In genomic region chr16:1478937-1479336, GRCh38 we compare ENCODE assay signal across 14 cellular contexts. TPM values are rescaled to one million over a fixed set of nuclear protein-coding genes. Genes with fewer than 3 reads are reported as not detected.
DNase-seq lines count a peak whose midpoint lies in the region; ATAC-seq, FAIRE-seq and TF ChIP-seq lines count a peak whose summit lies in the region.
"Not testable (repeated sequence)": the region's sequence is repeated elsewhere in the genome, so short reads cannot be mapped to it uniquely, and the experiment has no call there.
"Had no signal": no experiment of that assay in that cellular context is flagged by ENCODE, and none has a peak within 500 bp of the region (broad histone marks: within the 10 kb centered on the region; RNA-seq: fewer than 3 reads in every experiment).

No MANE protein-coding gene starts in this region.

- CTCF ChIA-PET in HEK293 (lab: Yijun Ruan, JAX); K562 (lab: Yijun Ruan, JAX; ENCODE audit: low intra/inter-chr PET ratio): not testable (repeated sequence)

- H3K79me2 ChIP-seq in K562 (ENCODE audit: control insufficient read depth, insufficient read depth, low read length), result peaks cover 19% of the 10 kb centered on the region

- H3K9me3 Mint-ChIP-seq in activated T-cell treated with anti-CD3 and anti-CD28 coated beads, Interleukin-2, amount 50 U/mL, for 24 hours; glutamatergic neuron (ENCODE audit: unreplicated experiment); naive B cell; stimulated activated memory B cell treated with anti-CD40 and anti-IgM and Interleukin-4, amounts not matched to agents 10 μg/mL and 1 μg/mL and 100 μg/mL, for 72 hours: not testable (repeated sequence)

- DNase-seq in activated T-cell treated with anti-CD3 and anti-CD28 coated beads, Interleukin-2, amount 50 U/mL, for 24 hours; K562 (ENCODE audit: extremely low read depth in 1 of 4, low spot score in 3 of 4); glutamatergic neuron; naive B cell: not testable (repeated sequence)

- in situ Hi-C loops in K562 (cut with MboI), result not testable (repeated sequence)

- H3K27me3 Mint-ChIP-seq in activated T-cell treated with anti-CD3 and anti-CD28 coated beads, Interleukin-2, amount 50 U/mL, for 24 hours; glutamatergic neuron (ENCODE audit: unreplicated experiment); naive B cell; stimulated activated memory B cell treated with anti-CD40 and anti-IgM and Interleukin-4, amounts not matched to agents 10 μg/mL and 1 μg/mL and 100 μg/mL, for 72 hours: not testable (repeated sequence)

- H3K4me1 ChIP-seq in HEK293 (ENCODE audit: control insufficient read depth, insufficient read depth, low read length), result not testable (repeated sequence)
- H3K4me1 ChIP-seq in K562 (replicated peaks in 1 of 2; ENCODE audit: control insufficient read depth in 2 of 2, insufficient read depth in 2 of 2, low read length in 2 of 2), result peaks cover 10 to 40% of the 10 kb centered on the region in 2 experiments; a peak in 4 of 5 replicates

- H3K4me1 Mint-ChIP-seq in activated T-cell treated with anti-CD3 and anti-CD28 coated beads, Interleukin-2, amount 50 U/mL, for 24 hours (ENCODE audit: low read depth), result peaks cover 10% of the 10 kb centered on the region
- H3K4me1 Mint-ChIP-seq in glutamatergic neuron (ENCODE audit: low read depth, unreplicated experiment), result not testable (repeated sequence)
- H3K4me1 Mint-ChIP-seq in naive B cell, result peaks cover 23 to 63% (median 23%) of the 10 kb centered on the region in 3 donors
- H3K4me1 Mint-ChIP-seq in stimulated activated memory B cell treated with anti-CD40 and anti-IgM and Interleukin-4, amounts not matched to agents 10 μg/mL and 1 μg/mL and 100 μg/mL, for 72 hours, result peaks cover 36% of the 10 kb centered on the region

- not testable (repeated sequence) for H3K4me3 Mint-ChIP-seq in activated T-cell treated with anti-CD3 and anti-CD28 coated beads, Interleukin-2, amount 50 U/mL, for 24 hours; stimulated activated memory B cell treated with anti-CD40 and anti-IgM and Interleukin-4, amounts not matched to agents 10 μg/mL and 1 μg/mL and 100 μg/mL, for 72 hours
- H3K4me3 Mint-ChIP-seq in glutamatergic neuron (ENCODE audit: unreplicated experiment) (peak overlapping the region; percentile 9), naive B cell (peak overlapping the region in 5 of 8 donors; percentile 30 to 70 (median 66))

- ATAC-seq in SK-N-SH treated with all-trans-retinoic acid at 6 μM for 48 hours; K562; naive B cell (ENCODE audit: low read depth in 2 of 2); stimulated activated memory B cell treated with anti-CD40 and anti-IgM and Interleukin-4, amounts not matched to agents 10 μg/mL and 1 μg/mL and 100 μg/mL, for 72 hours: not testable (repeated sequence)

- FAIRE-seq in K562 (lab: Jason Lieb, UNC), result not testable (repeated sequence)

- TF ChIP-seq RAD21 in K562 (CRISPR knock-in tag; conservative IDR thresholded peaks at IDR 0.05 in 1 of 2, IDR thresholded peaks at IDR 0.05 in 1 of 2), result not testable (repeated sequence)

- H3K27ac ChIP-seq in HEK293 (ENCODE audit: extremely low read depth, low read depth, low read length); K562 (ENCODE audit: extremely low read depth, low read depth, low read length): not testable (repeated sequence)

- not testable (repeated sequence) for BruUV-seq in K562 (replicated peaks; lab: Mats Ljungman, UMichigan)

- not testable (repeated sequence) for H3K36me3 Mint-ChIP-seq in activated T-cell treated with anti-CD3 and anti-CD28 coated beads, Interleukin-2, amount 50 U/mL, for 24 hours (ENCODE audit: low read depth); glutamatergic neuron (ENCODE audit: unreplicated experiment); naive B cell; stimulated activated memory B cell treated with anti-CD40 and anti-IgM and Interleukin-4, amounts not matched to agents 10 μg/mL and 1 μg/mL and 100 μg/mL, for 72 hours

- not testable (repeated sequence) for H3K9ac ChIP-seq in K562 (ENCODE audit: insufficient read depth in 1 of 2, low read depth in 2 of 2, low read length in 2 of 2)

- not testable (repeated sequence) for H3K27me3 ChIP-seq in K562 (ENCODE audit: control insufficient read depth in 2 of 2, insufficient read depth in 2 of 2, low read length in 2 of 2)

- not testable (repeated sequence) for H2AFZ ChIP-seq in K562 (ENCODE audit: low read depth, low read length)

- H3K27ac Mint-ChIP-seq in activated T-cell treated with anti-CD3 and anti-CD28 coated beads, Interleukin-2, amount 50 U/mL, for 24 hours, result peak overlapping the region; percentile 44
- not testable (repeated sequence) for H3K27ac Mint-ChIP-seq in glutamatergic neuron (ENCODE audit: unreplicated experiment)
- peak overlapping the region in 4 of 6 donors; percentile 74 to 98 (median 88) for H3K27ac Mint-ChIP-seq in naive B cell
- peak overlapping the region; percentile 19 for H3K27ac Mint-ChIP-seq in stimulated activated memory B cell treated with anti-CD40 and anti-IgM and Interleukin-4, amounts not matched to agents 10 μg/mL and 1 μg/mL and 100 μg/mL, for 72 hours

- not testable (repeated sequence) for H3K4me2 ChIP-seq in K562 (ENCODE audit: insufficient read depth, low read length)

- H3K36me3 ChIP-seq in HEK293 (ENCODE audit: control insufficient read depth in 2 of 2, insufficient read depth in 1 of 2, low read length in 2 of 2); K562 (ENCODE audit: control insufficient read depth, insufficient read depth, low read length): not testable (repeated sequence)

- H3K9me1 ChIP-seq in K562 (ENCODE audit: control insufficient read depth, insufficient read depth, low read length), result not testable (repeated sequence)

- 70% methylated on average over 9 of the region's 9 CpGs for WGBS in K562 (ENCODE audit: insufficient coverage, low coverage, missing lambda C conversion rate)

- intact Hi-C loops in K562 (cut with micrococcal nuclease), result not testable (repeated sequence)

- not testable (repeated sequence) for H4K20me1 ChIP-seq in K562 (replicated peaks; ENCODE audit: control insufficient read depth, insufficient read depth, low read length)

- TF ChIP-seq CTCF in HEK293 (tag by site-specific recombination; IDR thresholded peaks at IDR 0.05); K562 (IDR thresholded peaks at IDR 0.05 in 2 of 3, conservative IDR thresholded peaks at IDR 0.05 in 1 of 3; ENCODE audit: insufficient read depth in 2 of 3, low read depth in 1 of 3, low read length in 3 of 3); glutamatergic neuron (IDR thresholded peaks at IDR 0.05; ENCODE audit: partially characterized antibody, unreplicated experiment): not testable (repeated sequence)

- not testable (repeated sequence) for TF ChIP-seq POLR2A in K562 (conservative IDR thresholded peaks at IDR 0.05)

- not testable (repeated sequence) for TF ChIP-seq EP300 in K562 (IDR thresholded peaks at IDR 0.05; ENCODE audit: low read length)

- not testable (repeated sequence) for H3K4me3 ChIP-seq in HEK293 (ENCODE audit: low read depth, low read length); K562

- POLR2A ChIA-PET in HEK293 (lab: Yijun Ruan, JAX), result not testable (repeated sequence)
- POLR2A ChIA-PET in K562 (lab: Yijun Ruan, JAX), result interaction anchor here (0.6 to 1.4 kb wide), 2 partner anchors 14 to 86 kb away, joined by 3 read pairs; no protein-coding TSS in a partner anchor

- not testable (repeated sequence) for H3K9me3 ChIP-seq in HEK293 (ENCODE audit: control insufficient read depth, insufficient read depth, low read depth, low read length); K562 (replicated peaks; ENCODE audit: control insufficient read depth, insufficient read depth, low read depth, low read length)

RNA-seq across cellular contexts. Expression of gene CLCN7, which starts 4.1 kb away (rescaled TPM):
- total RNA-seq in K562 (2011; cell fraction: chromatin; rRNA removed; ENCODE audit: low replicate concordance), result 211 and 640 TPM in 2 replicates
- total RNA-seq in K562 (2011; cell fraction: nucleolus; rRNA removed), result 395 and 397 TPM in 2 replicates
- 230 and 249 TPM in 2 replicates for total RNA-seq in K562 (2011; cell fraction: nucleoplasm; rRNA removed)
- 56.3 and 60.8 TPM in 2 replicates for total RNA-seq in K562 (2014; rRNA removed)
- 8.4 and 10.7 TPM in 2 replicates for total RNA-seq in K562 (2014; rRNA removed; fragmentation: Illumina TruSeq; extraction: Trizol)
- 19.6 and 22.4 TPM in 2 replicates for total RNA-seq in K562 (2015; rRNA removed; fragmentation: Illumina TruSeq; extraction: Trizol)
- total RNA-seq in K562 (2021), result 85.3 and 97.0 TPM in 2 replicates
- 18.2 and 29.5 TPM in 2 replicates for polyA plus RNA-seq in K562 (2011; rRNA removed)
- polyA plus RNA-seq in K562 (2011; cell fraction: cytosol; rRNA removed), result 15.2 and 41.1 TPM in 2 replicates
- 239 and 402 TPM in 2 replicates for polyA plus RNA-seq in K562 (2011; cell fraction: nucleus; rRNA removed)
- polyA plus RNA-seq in K562 (2012), result 92.4 and 190 TPM in 2 replicates
- polyA plus RNA-seq in K562 (2014; fragmentation: Illumina TruSeq; extraction: Trizol), result 18.7 and 39.3 TPM in 2 replicates
- under 1 TPM; 0.06 TPM for polyA plus RNA-seq in K562 (2014; fragmentation: Nextera tagmentation; extraction: Ambion mirVana)
- 81.5 and 126 TPM in 2 replicates for polyA plus RNA-seq in K562 (2014; rRNA removed)
- 9.3 and 23.0 TPM in 2 replicates for polyA minus RNA-seq in K562 (2011; rRNA and poly(A)+ RNA removed)
- polyA minus RNA-seq in K562 (2011; cell fraction: cytosol; rRNA and poly(A)+ RNA removed), result 19.6 and 27.9 TPM in 2 replicates
- polyA minus RNA-seq in K562 (2011; cell fraction: nucleus; rRNA and poly(A)+ RNA removed), result 70.2 and 71.9 TPM in 2 replicates
- total RNA-seq in glutamatergic neuron (ENCODE audit: unreplicated experiment), result 118 TPM
- 10 to 100 TPM; 48.6 to 92.2 (median 61.4) TPM for polyA plus RNA-seq in naive B cell (ENCODE audit: low read depth in 6 of 6)

RNA-seq across cellular contexts. Expression of gene PTX4, which starts 9.8 kb away (rescaled TPM):
- total RNA-seq in K562 (2011; cell fraction: chromatin; rRNA removed; ENCODE audit: low replicate concordance), result not detected in 2 replicates
- total RNA-seq in K562 (2011; cell fraction: nucleolus; rRNA removed), result not detected in 2 replicates
- not detected in 2 replicates for total RNA-seq in K562 (2011; cell fraction: nucleoplasm; rRNA removed)
- total RNA-seq in K562 (2014; rRNA removed) (not detected in 2 replicates), K562 (2014; rRNA removed; fragmentation: Illumina TruSeq; extraction: Trizol) (not detected in 2 replicates), K562 (2015; rRNA removed; fragmentation: Illumina TruSeq; extraction: Trizol) (not detected in 2 replicates), K562 (2021) (0.11 and 0.38 TPM in 2 replicates), glutamatergic neuron (ENCODE audit: unreplicated experiment) (2.2 TPM)
- polyA plus RNA-seq in K562 (2011; rRNA removed) (not detected in 2 replicates), K562 (2014; fragmentation: Illumina TruSeq; extraction: Trizol) (not detected in 2 replicates), K562 (2014; fragmentation: Nextera tagmentation; extraction: Ambion mirVana) (not detected), K562 (2014; rRNA removed) (not detected in 2 replicates), naive B cell (ENCODE audit: low read depth in 6 of 6) (not detected)
- polyA plus RNA-seq in K562 (2011; cell fraction: cytosol; rRNA removed), result 0.07 TPM in 1 of 2 replicates, not detected in the other
- 0.09 TPM in 1 of 2 replicates, not detected in the other for polyA plus RNA-seq in K562 (2011; cell fraction: nucleus; rRNA removed)
- not detected in 2 replicates for polyA plus RNA-seq in K562 (2012)
- not detected in 2 replicates for polyA minus RNA-seq in K562 (2011; rRNA and poly(A)+ RNA removed)
- polyA minus RNA-seq in K562 (2011; cell fraction: cytosol; rRNA and poly(A)+ RNA removed), result not detected in 2 replicates
- polyA minus RNA-seq in K562 (2011; cell fraction: nucleus; rRNA and poly(A)+ RNA removed), result not detected in 2 replicates
- total RNA-seq: A673; Caco-2; Calu3; CD4-positive, alpha-beta T cell; CD8-positive, alpha-beta T cell had no signal
- polyA plus RNA-seq: AG04450, BJ had no signal

RNA-seq across cellular contexts. Expression of gene TELO2, which starts 14.2 kb away (rescaled TPM):
- total RNA-seq in K562 (2011; cell fraction: chromatin; rRNA removed; ENCODE audit: low replicate concordance), result 105 and 266 TPM in 2 replicates
- total RNA-seq in K562 (2011; cell fraction: nucleolus; rRNA removed), result 180 and 212 TPM in 2 replicates
- total RNA-seq in K562 (2011; cell fraction: nucleoplasm; rRNA removed), result 109 and 112 TPM in 2 replicates
- total RNA-seq in K562 (2014; rRNA removed), result 35.1 and 47.4 TPM in 2 replicates
- total RNA-seq in K562 (2014; rRNA removed; fragmentation: Illumina TruSeq; extraction: Trizol), result 1.7 and 3.0 TPM in 2 replicates
- total RNA-seq in K562 (2015; rRNA removed; fragmentation: Illumina TruSeq; extraction: Trizol), result 21.2 and 21.9 TPM in 2 replicates
- 77.4 and 91.8 TPM in 2 replicates for total RNA-seq in K562 (2021)
- polyA plus RNA-seq in K562 (2011; rRNA removed), result 14.5 and 24.6 TPM in 2 replicates
- polyA plus RNA-seq in K562 (2011; cell fraction: cytosol; rRNA removed), result 19.9 and 53.3 TPM in 2 replicates
- 229 and 359 TPM in 2 replicates for polyA plus RNA-seq in K562 (2011; cell fraction: nucleus; rRNA removed)
- 48.2 and 53.0 TPM in 2 replicates for polyA plus RNA-seq in K562 (2012)
- polyA plus RNA-seq in K562 (2014; fragmentation: Illumina TruSeq; extraction: Trizol), result 8.2 and 29.3 TPM in 2 replicates
- 1 to 10 TPM in 1 of 2 experiments, under 1 TPM in 1; 0.51 to 1.4 TPM for polyA plus RNA-seq in K562 (2014; fragmentation: Nextera tagmentation; extraction: Ambion mirVana)
- polyA plus RNA-seq in K562 (2014; rRNA removed), result 60.2 and 63.2 TPM in 2 replicates
- polyA minus RNA-seq in K562 (2011; rRNA and poly(A)+ RNA removed), result 5.7 and 6.3 TPM in 2 replicates
- 24.3 and 30.0 TPM in 2 replicates for polyA minus RNA-seq in K562 (2011; cell fraction: cytosol; rRNA and poly(A)+ RNA removed)
- polyA minus RNA-seq in K562 (2011; cell fraction: nucleus; rRNA and poly(A)+ RNA removed), result 48.3 and 54.8 TPM in 2 replicates
- 101 TPM for total RNA-seq in glutamatergic neuron (ENCODE audit: unreplicated experiment)
- polyA plus RNA-seq in naive B cell (ENCODE audit: low read depth in 6 of 6), result 10 to 100 TPM; 17.3 to 37.1 (median 26.3) TPM

RNA-seq across cellular contexts. Expression of gene CCDC154, which starts 34.6 kb away (rescaled TPM):
- total RNA-seq in K562 (2011; cell fraction: chromatin; rRNA removed; ENCODE audit: low replicate concordance), result 1.2 and 4.8 TPM in 2 replicates
- total RNA-seq in K562 (2011; cell fraction: nucleolus; rRNA removed), result 2.5 and 3.0 TPM in 2 replicates
- total RNA-seq in K562 (2011; cell fraction: nucleoplasm; rRNA removed), result 1.5 and 2.7 TPM in 2 replicates
- total RNA-seq in K562 (2014; rRNA removed) (0.04 TPM in 1 of 2 replicates, not detected in the other), K562 (2014; rRNA removed; fragmentation: Illumina TruSeq; extraction: Trizol) (not detected in 2 replicates), K562 (2015; rRNA removed; fragmentation: Illumina TruSeq; extraction: Trizol) (0.18 TPM in 1 of 2 replicates, not detected in the other), K562 (2021) (0.22 and 0.42 TPM in 2 replicates), glutamatergic neuron (ENCODE audit: unreplicated experiment) (4.2 TPM)
- polyA plus RNA-seq in K562 (2011; rRNA removed) (0.15 and 0.19 TPM in 2 replicates), K562 (2014; fragmentation: Illumina TruSeq; extraction: Trizol) (not detected in 2 replicates), K562 (2014; fragmentation: Nextera tagmentation; extraction: Ambion mirVana) (not detected), K562 (2014; rRNA removed) (0.03 and 1.4 TPM in 2 replicates), naive B cell (ENCODE audit: low read depth in 6 of 6) (under 1 TPM in 2 of 6 donors, not detected in 4; 0.16 to 0.26 TPM)
- 0.04 TPM in 1 of 2 replicates, not detected in the other for polyA plus RNA-seq in K562 (2011; cell fraction: cytosol; rRNA removed)
- polyA plus RNA-seq in K562 (2011; cell fraction: nucleus; rRNA removed), result 1.1 and 2.4 TPM in 2 replicates
- 0.39 and 4.2 TPM in 2 replicates for polyA plus RNA-seq in K562 (2012)
- not detected in 2 replicates for polyA minus RNA-seq in K562 (2011; rRNA and poly(A)+ RNA removed)
- not detected in 2 replicates for polyA minus RNA-seq in K562 (2011; cell fraction: cytosol; rRNA and poly(A)+ RNA removed)
- 0.33 and 0.54 TPM in 2 replicates for polyA minus RNA-seq in K562 (2011; cell fraction: nucleus; rRNA and poly(A)+ RNA removed)

RNA-seq across cellular contexts. Expression of gene PERCC1, which starts 48.1 kb away (rescaled TPM):
- total RNA-seq in K562 (2011; cell fraction: chromatin; rRNA removed; ENCODE audit: low replicate concordance), result not detected in 2 replicates
- total RNA-seq in K562 (2011; cell fraction: nucleolus; rRNA removed), result not detected in 2 replicates
- total RNA-seq in K562 (2011; cell fraction: nucleoplasm; rRNA removed), result not detected in 2 replicates
- total RNA-seq in K562 (2014; rRNA removed) (not detected in 2 replicates), K562 (2014; rRNA removed; fragmentation: Illumina TruSeq; extraction: Trizol) (not detected in 2 replicates), K562 (2015; rRNA removed; fragmentation: Illumina TruSeq; extraction: Trizol) (not detected in 2 replicates), K562 (2021) (not detected in 2 replicates), glutamatergic neuron (ENCODE audit: unreplicated experiment) (not detected)
- polyA plus RNA-seq in K562 (2011; rRNA removed) (not detected in 2 replicates), K562 (2014; fragmentation: Illumina TruSeq; extraction: Trizol) (not detected in 2 replicates), K562 (2014; fragmentation: Nextera tagmentation; extraction: Ambion mirVana) (not detected), K562 (2014; rRNA removed) (not detected in 2 replicates), naive B cell (ENCODE audit: low read depth in 6 of 6) (not detected)
- not detected in 2 replicates for polyA plus RNA-seq in K562 (2011; cell fraction: cytosol; rRNA removed)
- polyA plus RNA-seq in K562 (2011; cell fraction: nucleus; rRNA removed), result not detected in 2 replicates
- polyA plus RNA-seq in K562 (2012), result not detected in 2 replicates
- not detected in 2 replicates for polyA minus RNA-seq in K562 (2011; rRNA and poly(A)+ RNA removed)
- not detected in 2 replicates for polyA minus RNA-seq in K562 (2011; cell fraction: cytosol; rRNA and poly(A)+ RNA removed)
- polyA minus RNA-seq in K562 (2011; cell fraction: nucleus; rRNA and poly(A)+ RNA removed), result not detected in 2 replicates
- total RNA-seq: A673, Calu3 had no signal
- polyA plus RNA-seq: AG04450, BJ had no signal
